Comparison of ENCODE assay signal across 9 cellular contexts in the genomic region with DNA sequence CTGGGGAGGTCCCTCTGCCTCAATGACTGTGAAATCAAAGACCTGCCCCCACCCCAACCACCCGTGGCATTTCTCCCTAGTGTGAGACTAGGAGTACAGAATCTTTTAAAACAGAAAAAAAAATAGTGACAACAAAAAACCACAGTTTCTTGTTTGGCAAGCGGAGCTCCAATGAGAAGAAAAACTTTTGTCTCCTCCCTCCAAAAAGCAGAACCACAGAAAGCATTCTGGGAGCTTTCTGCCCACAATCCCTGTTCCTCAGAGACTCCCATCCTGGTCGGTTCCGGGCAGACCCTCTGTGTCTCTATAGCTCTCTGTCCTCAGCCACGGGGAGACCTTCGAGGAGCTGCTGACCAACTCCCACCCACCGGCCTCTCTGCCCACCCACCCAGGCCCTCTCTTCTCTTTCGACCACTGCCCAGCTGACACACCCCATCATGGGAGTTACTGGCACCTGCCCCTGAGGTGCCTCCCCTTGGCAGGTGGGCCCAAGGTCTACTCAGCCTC. TPM values are rescaled to one million over a fixed set of nuclear protein-coding genes. Genes with fewer than 3 reads are reported as not detected.
DNase-seq lines count a peak whose midpoint lies in the region; ATAC-seq and TF ChIP-seq lines count a peak whose summit lies in the region.
"Had no signal": no experiment of that assay in that cellular context is flagged by ENCODE, and none has a peak within 500 bp of the region (broad histone marks: within the 10 kb centered on the region; RNA-seq: fewer than 3 reads in every experiment).

No MANE protein-coding gene starts in this region.

- no peak overlapping the region for H3K27ac Mint-ChIP-seq in endothelial cell (ENCODE audit: unreplicated experiment)
- peak overlapping the region; percentile 89 for H3K27ac Mint-ChIP-seq in stimulated activated naive B cell treated with anti-CD40 and anti-IgM and Interleukin-4, amounts not matched to agents 10 μg/mL and 1 μg/mL and 100 μg/mL, for 72 hours

- H3K36me3 Mint-ChIP-seq in endothelial cell (ENCODE audit: low read depth, unreplicated experiment), result peaks cover 37% of the 10 kb centered on the region
- peaks cover 5 to 17% of the 10 kb centered on the region in 2 donors for H3K36me3 Mint-ChIP-seq in stimulated activated naive B cell treated with anti-CD40 and anti-IgM and Interleukin-4, amounts not matched to agents 10 μg/mL and 1 μg/mL and 100 μg/mL, for 72 hours

- peaks cover 5% of the 10 kb centered on the region for H3K27me3 Mint-ChIP-seq in endothelial cell (ENCODE audit: unreplicated experiment)
- H3K27me3 Mint-ChIP-seq in stimulated activated naive B cell treated with anti-CD40 and anti-IgM and Interleukin-4, amounts not matched to agents 10 μg/mL and 1 μg/mL and 100 μg/mL, for 72 hours, result no peaks in the 10 kb centered on the region

- DNase-seq in SIG-M5 treated with dmso at 0.1 percent for 504 hours (lab: John Stamatoyannopoulos, UW; ENCODE audit: unreplicated experiment) (peak; percentile 76), SIG-M5 (lab: John Stamatoyannopoulos, UW) (no peak), endothelial cell (ENCODE audit: low spot score) (no peak), cortex of kidney (lab: John Stamatoyannopoulos, UW) (no peak)
- no peak for DNase-seq in stimulated activated naive B cell treated with anti-CD40 and anti-IgM and Interleukin-4, amounts not matched to agents 10 μg/mL and 1 μg/mL and 100 μg/mL, for 72 hours
- DNase-seq: NCI-H1436 treated with DMSO at 0.1 percent for 48 hours had no signal

- TF ChIP-seq CTCF in endothelial cell (IDR thresholded peaks at IDR 0.05; ENCODE audit: unreplicated experiment), result no peak

- no peak for ATAC-seq in stimulated activated naive B cell treated with anti-CD40 and anti-IgM and Interleukin-4, amounts not matched to agents 10 μg/mL and 1 μg/mL and 100 μg/mL, for 72 hours (replicated peaks)
- ATAC-seq in GM19463 (IDR thresholded peaks at IDR 0.05; ENCODE audit: unreplicated experiment) (no peak), GM21447 (IDR thresholded peaks at IDR 0.05; ENCODE audit: unreplicated experiment) (no peak)

- H3K9me3 Mint-ChIP-seq in endothelial cell (ENCODE audit: unreplicated experiment), result no peaks in the 10 kb centered on the region
- no peaks in the 10 kb centered on the region for H3K9me3 Mint-ChIP-seq in stimulated activated naive B cell treated with anti-CD40 and anti-IgM and Interleukin-4, amounts not matched to agents 10 μg/mL and 1 μg/mL and 100 μg/mL, for 72 hours

- TF ChIP-seq POLR2A in Raji (IDR thresholded peaks at IDR 0.05; ENCODE audit: insufficient read depth, low read depth, low read length), result 0 out of 2 replicates have a peak, but pooled peaks have one; percentile 32

- peak overlapping the region; percentile 80 for H3K4me3 Mint-ChIP-seq in endothelial cell (ENCODE audit: unreplicated experiment)
- peak overlapping the region; percentile 48 to 76 for H3K4me3 Mint-ChIP-seq in stimulated activated naive B cell treated with anti-CD40 and anti-IgM and Interleukin-4, amounts not matched to agents 10 μg/mL and 1 μg/mL and 100 μg/mL, for 72 hours

- H3K4me1 Mint-ChIP-seq in endothelial cell (ENCODE audit: unreplicated experiment), result peaks cover 60% of the 10 kb centered on the region
- peaks cover 70 to 91% of the 10 kb centered on the region in 2 donors for H3K4me1 Mint-ChIP-seq in stimulated activated naive B cell treated with anti-CD40 and anti-IgM and Interleukin-4, amounts not matched to agents 10 μg/mL and 1 μg/mL and 100 μg/mL, for 72 hours

RNA-seq across cellular contexts. Expression of gene PREX1, which starts 4.9 kb away (rescaled TPM):
- 248 TPM for total RNA-seq in endothelial cell (ENCODE audit: unreplicated experiment)
